Comparison of ENCODE assay signal across 1 cellular context in genomic region chr1:94884101-94884875, GRCh38.
TF ChIP-seq lines count a peak whose summit lies in the region.

No MANE protein-coding gene starts in this region.

TF ChIP-seq in WTC11, 78 proteins besides CTCF, POLR2A, EP300 and RAD21 (continued from another document):
- no peak for TF ChIP-seq USF2 (CRISPR knock-in tag; IDR thresholded peaks at IDR 0.05)
- no peak for TF ChIP-seq EMX1 (CRISPR knock-in tag; IDR thresholded peaks at IDR 0.05)
- TF ChIP-seq FOXP4 (CRISPR knock-in tag; IDR thresholded peaks at IDR 0.05), result no peak
- no peak for TF ChIP-seq ZNF138 (CRISPR knock-in tag; conservative IDR thresholded peaks at IDR 0.05)
- TF ChIP-seq ZNF425 (CRISPR knock-in tag; conservative IDR thresholded peaks at IDR 0.05), result no peak
- TF ChIP-seq TCF7 (CRISPR knock-in tag; IDR thresholded peaks at IDR 0.05; ENCODE audit: low read depth), result no peak
- 0 out of 2 replicates have a peak, but pooled peaks have one; percentile 39 for TF ChIP-seq ZBTB21 (CRISPR knock-in tag; IDR thresholded peaks at IDR 0.05; ENCODE audit: borderline replicate concordance)
- no peak for TF ChIP-seq E2F1 (CRISPR knock-in tag; IDR thresholded peaks at IDR 0.05)
- TF ChIP-seq JAZF1 (CRISPR knock-in tag; IDR thresholded peaks at IDR 0.05), result no peak
- TF ChIP-seq CREM (CRISPR knock-in tag; IDR thresholded peaks at IDR 0.05), result no peak
